In the genomic region with DNA sequence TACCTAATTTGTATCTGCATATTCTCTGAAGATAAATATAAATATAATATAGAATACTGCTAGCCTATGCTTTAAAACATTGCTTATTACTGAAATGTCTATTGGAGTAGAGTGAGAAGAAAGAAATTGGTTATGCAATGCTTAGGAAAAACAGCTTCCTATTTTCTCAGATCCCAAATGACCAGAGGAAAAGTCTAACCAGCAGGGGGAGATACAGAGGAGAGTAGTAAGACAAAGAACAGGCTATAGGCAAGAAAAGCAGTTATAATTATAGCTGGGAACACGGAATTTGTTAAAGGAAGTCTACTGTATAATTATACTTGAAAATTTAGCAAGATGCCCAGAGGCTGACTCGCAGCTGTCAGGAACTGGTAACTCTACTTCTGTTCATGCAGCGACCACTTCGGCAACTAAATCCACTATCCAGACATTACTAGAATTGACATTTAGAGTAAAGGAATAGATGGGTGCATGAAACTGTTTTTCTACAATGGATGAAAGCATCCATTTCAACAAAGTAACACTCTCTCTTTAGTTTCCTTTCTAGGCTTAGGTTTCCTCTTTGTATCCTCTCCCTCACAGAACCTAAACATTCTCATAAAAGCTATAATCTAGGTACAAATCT, we compare ENCODE assay signal across 1 cellular context.
TF ChIP-seq lines count a peak whose summit lies in the region.

No MANE protein-coding gene starts in this region.

TF ChIP-seq in SK-N-SH treated with all-trans-retinoic acid at 6 μM for 48 hours, 23 proteins besides CTCF, POLR2A, EP300 and RAD21 (continued from another document):
- TF ChIP-seq, protein P1, sequence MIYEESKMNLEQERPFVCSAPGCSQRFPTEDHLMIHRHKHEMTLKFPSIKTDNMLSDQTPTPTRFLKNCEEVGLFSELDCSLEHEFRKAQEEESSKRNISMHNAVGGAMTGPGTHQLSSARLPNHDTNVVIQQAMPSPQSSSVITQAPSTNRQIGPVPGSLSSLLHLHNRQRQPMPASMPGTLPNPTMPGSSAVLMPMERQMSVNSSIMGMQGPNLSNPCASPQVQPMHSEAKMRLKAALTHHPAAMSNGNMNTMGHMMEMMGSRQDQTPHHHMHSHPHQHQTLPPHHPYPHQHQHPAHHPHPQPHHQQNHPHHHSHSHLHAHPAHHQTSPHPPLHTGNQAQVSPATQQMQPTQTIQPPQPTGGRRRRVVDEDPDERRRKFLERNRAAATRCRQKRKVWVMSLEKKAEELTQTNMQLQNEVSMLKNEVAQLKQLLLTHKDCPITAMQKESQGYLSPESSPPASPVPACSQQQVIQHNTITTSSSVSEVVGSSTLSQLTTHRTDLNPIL (CRISPR knock-in tag; IDR thresholded peaks at IDR 0.05; ENCODE audit: low read depth): no peak
- TF ChIP-seq ZC3H10 (CRISPR knock-in tag; IDR thresholded peaks at IDR 0.05) (no peak), SNAI2 (CRISPR knock-in tag; IDR thresholded peaks at IDR 0.05) (no peak), GLIS3 (CRISPR knock-in tag; IDR thresholded peaks at IDR 0.05) (no peak), ZFP30 (CRISPR knock-in tag; IDR thresholded peaks at IDR 0.05) (no peak), ARNTL (CRISPR knock-in tag; IDR thresholded peaks at IDR 0.05; ENCODE audit: borderline replicate concordance, low read depth) (no peak), BACH2 (CRISPR knock-in tag; IDR thresholded peaks at IDR 0.05; ENCODE audit: borderline replicate concordance) (no peak), ZFP3 (CRISPR knock-in tag; IDR thresholded peaks at IDR 0.05) (no peak), ZNF8 (CRISPR knock-in tag; IDR thresholded peaks at IDR 0.05) (no peak), ESRRG (CRISPR knock-in tag; IDR thresholded peaks at IDR 0.05) (no peak)
- TF ChIP-seq, protein P2, sequence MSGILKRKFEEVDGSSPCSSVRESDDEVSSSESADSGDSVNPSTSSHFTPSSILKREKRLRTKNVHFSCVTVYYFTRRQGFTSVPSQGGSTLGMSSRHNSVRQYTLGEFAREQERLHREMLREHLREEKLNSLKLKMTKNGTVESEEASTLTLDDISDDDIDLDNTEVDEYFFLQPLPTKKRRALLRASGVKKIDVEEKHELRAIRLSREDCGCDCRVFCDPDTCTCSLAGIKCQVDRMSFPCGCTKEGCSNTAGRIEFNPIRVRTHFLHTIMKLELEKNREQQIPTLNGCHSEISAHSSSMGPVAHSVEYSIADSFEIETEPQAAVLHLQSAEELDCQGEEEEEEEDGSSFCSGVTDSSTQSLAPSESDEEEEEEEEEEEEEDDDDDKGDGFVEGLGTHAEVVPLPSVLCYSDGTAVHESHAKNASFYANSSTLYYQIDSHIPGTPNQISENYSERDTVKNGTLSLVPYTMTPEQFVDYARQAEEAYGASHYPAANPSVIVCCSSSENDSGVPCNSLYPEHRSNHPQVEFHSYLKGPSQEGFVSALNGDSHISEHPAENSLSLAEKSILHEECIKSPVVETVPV (CRISPR knock-in tag; IDR thresholded peaks at IDR 0.05): no peak
